In the genomic region with DNA sequence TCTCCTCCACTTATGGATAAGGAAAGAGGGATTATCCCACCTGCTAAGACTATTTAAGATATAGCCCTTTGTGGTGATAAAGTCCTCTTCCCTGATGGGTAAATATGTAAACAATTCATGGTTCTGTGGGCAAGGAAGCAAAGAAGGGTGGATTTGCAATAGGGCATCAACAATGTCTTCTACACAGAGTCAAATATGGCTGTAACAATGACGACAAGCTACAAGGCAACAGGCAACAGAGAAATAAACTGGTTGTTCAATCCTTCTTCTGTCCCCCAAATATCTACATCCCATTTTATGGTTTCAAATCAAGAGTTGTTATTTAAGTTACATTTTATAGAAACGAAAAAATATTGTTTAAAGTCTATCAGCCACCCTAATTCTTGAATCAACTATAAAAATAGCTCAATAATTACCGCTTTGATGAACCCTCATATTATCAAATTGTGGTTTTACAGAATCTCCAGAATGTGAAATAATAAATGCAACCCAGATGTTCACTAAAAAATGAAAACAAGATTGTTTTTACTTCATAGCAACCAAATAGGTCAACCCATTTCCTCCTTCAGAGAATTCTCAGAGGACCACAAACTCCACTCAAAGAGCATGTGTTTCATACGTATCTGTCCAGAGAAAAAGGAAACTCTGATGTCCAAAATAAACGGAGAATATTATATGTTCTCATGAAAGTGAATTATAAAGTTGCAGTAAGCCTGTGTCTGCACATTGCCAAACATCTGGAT, we compare ENCODE assay signal across 11 cellular contexts. TPM values are rescaled to one million over a fixed set of nuclear protein-coding genes. Genes with fewer than 3 reads are reported as not detected.
DNase-seq lines count a peak whose midpoint lies in the region; ATAC-seq, FAIRE-seq and TF ChIP-seq lines count a peak whose summit lies in the region.
"Had no signal": no experiment of that assay in that cellular context is flagged by ENCODE, and none has a peak within 500 bp of the region (broad histone marks: within the 10 kb centered on the region; RNA-seq: fewer than 3 reads in every experiment).

No MANE protein-coding gene starts in this region.

- peak overlapping the region; percentile 23 for H3K27ac Mint-ChIP-seq in stimulated activated memory B cell treated with anti-CD40 and anti-IgM and Interleukin-4, amounts not matched to agents 10 μg/mL and 1 μg/mL and 100 μg/mL, for 72 hours

- H3K27me3 Mint-ChIP-seq in stimulated activated memory B cell treated with anti-CD40 and anti-IgM and Interleukin-4, amounts not matched to agents 10 μg/mL and 1 μg/mL and 100 μg/mL, for 72 hours = no peaks in the 10 kb centered on the region

- peak; percentile 76 for FAIRE-seq in GM12891 (lab: Jason Lieb, UNC)

- H3K9me3 Mint-ChIP-seq in stimulated activated memory B cell treated with anti-CD40 and anti-IgM and Interleukin-4, amounts not matched to agents 10 μg/mL and 1 μg/mL and 100 μg/mL, for 72 hours = no peaks in the 10 kb centered on the region

- intact Hi-C loops in Right ventricle myocardium superior (cut with DNase I) (no loop called here), left colon (cut with DNase I, micrococcal nuclease) (no loop called here)

- peak overlapping the region; percentile 43 for H3K4me3 Mint-ChIP-seq in stimulated activated memory B cell treated with anti-CD40 and anti-IgM and Interleukin-4, amounts not matched to agents 10 μg/mL and 1 μg/mL and 100 μg/mL, for 72 hours

- ATAC-seq in SK-N-SH treated with all-trans-retinoic acid at 6 μM for 48 hours (peak; percentile 52), Right ventricle myocardium superior (ENCODE audit: poor library complexity) (peak; percentile 42), HG03565 (IDR thresholded peaks at IDR 0.05; ENCODE audit: unreplicated experiment) (no peak), left colon (no peak)
- no peak for ATAC-seq in stimulated activated memory B cell treated with anti-CD40 and anti-IgM and Interleukin-4, amounts not matched to agents 10 μg/mL and 1 μg/mL and 100 μg/mL, for 72 hours

- H3K4me1 Mint-ChIP-seq in stimulated activated memory B cell treated with anti-CD40 and anti-IgM and Interleukin-4, amounts not matched to agents 10 μg/mL and 1 μg/mL and 100 μg/mL, for 72 hours = peaks cover 34% of the 10 kb centered on the region

- no peak for DNase-seq in GM12891 (ENCODE audit: insufficient read length, low spot score)
- DNase-seq in Right ventricle myocardium superior = no peak
- DNase-seq in activated T-cell treated with anti-CD3 and anti-CD28 coated beads, Interleukin-2, amount 50 U/mL, for 1 hour = no peak
- DNase-seq in left colon = no peak
- DNase-seq in NCI-H1436 (lab: John Stamatoyannopoulos, UW) = no peak
- DNase-seq: caudate nucleus, NCI-H1694 treated with DMSO at 0.1 percent for 48 hours, WERI-Rb-1 had no signal

- H3K36me3 Mint-ChIP-seq in stimulated activated memory B cell treated with anti-CD40 and anti-IgM and Interleukin-4, amounts not matched to agents 10 μg/mL and 1 μg/mL and 100 μg/mL, for 72 hours = no peaks in the 10 kb centered on the region

- TF ChIP-seq POLR2A in GM12891 (IDR thresholded peaks at IDR 0.05; ENCODE audit: low read depth, low read length) = no peak

TF ChIP-seq in GM12891, 5 proteins besides CTCF, POLR2A, EP300 and RAD21:
- peak; percentile 50; the same call in 1 of the 2 replicates for TF ChIP-seq SPI1 (IDR thresholded peaks at IDR 0.05; ENCODE audit: low read depth, low read length)
- TF ChIP-seq POLR2AphosphoS5 (IDR thresholded peaks at IDR 0.05; ENCODE audit: low read depth, low read length) = no peak

TF ChIP-seq in SK-N-SH treated with all-trans-retinoic acid at 6 μM for 48 hours, 23 proteins besides CTCF, POLR2A, EP300 and RAD21:
- TF ChIP-seq ISL1 (CRISPR knock-in tag; IDR thresholded peaks at IDR 0.05) (peak; percentile 32; the same call in 1 of the 2 replicates), ZFP3 (CRISPR knock-in tag; IDR thresholded peaks at IDR 0.05) (no peak), CSRNP3 (CRISPR knock-in tag; IDR thresholded peaks at IDR 0.05) (no peak), TCF4 (CRISPR knock-in tag; IDR thresholded peaks at IDR 0.05; ENCODE audit: borderline replicate concordance) (peak; percentile 39), ARNTL (CRISPR knock-in tag; IDR thresholded peaks at IDR 0.05; ENCODE audit: borderline replicate concordance, low read depth) (no peak), RARB (CRISPR knock-in tag; IDR thresholded peaks at IDR 0.05) (no peak), TSHZ2 (CRISPR knock-in tag; IDR thresholded peaks at IDR 0.05) (no peak)
TF ChIP-seq in SK-N-SH treated with all-trans-retinoic acid at 6 μM for 48 hours: peak in this region for 2.

RNA-seq across cellular contexts. Expression of gene CYTH3, which starts 13.8 kb away (rescaled TPM):
- polyA plus RNA-seq in GM12891 (2012; ENCODE audit: low read depth, missing spikeins) = 26.3 TPM
- total RNA-seq in Right ventricle myocardium superior (25.6 TPM), left colon (10 to 100 TPM; 12.8 to 13.2 TPM)

Comparison
In these comparisons a context has a peak if more than half of its experiments do, and no peak if none do; other contexts are left out.
1. ATAC-seq: peak in SK-N-SH treated with all-trans-retinoic acid at 6 μM for 48 hours (single experiment) and Right ventricle myocardium superior (single experiment); none in stimulated activated memory B cell treated with anti-CD40 and anti-IgM and Interleukin-4, amounts not matched to agents 10 μg/mL and 1 μg/mL and 100 μg/mL, for 72 hours (single experiment), HG03565 (single experiment) and left colon (single experiment).